1 cellular context compared by ENCODE assay signal in the genomic region with DNA sequence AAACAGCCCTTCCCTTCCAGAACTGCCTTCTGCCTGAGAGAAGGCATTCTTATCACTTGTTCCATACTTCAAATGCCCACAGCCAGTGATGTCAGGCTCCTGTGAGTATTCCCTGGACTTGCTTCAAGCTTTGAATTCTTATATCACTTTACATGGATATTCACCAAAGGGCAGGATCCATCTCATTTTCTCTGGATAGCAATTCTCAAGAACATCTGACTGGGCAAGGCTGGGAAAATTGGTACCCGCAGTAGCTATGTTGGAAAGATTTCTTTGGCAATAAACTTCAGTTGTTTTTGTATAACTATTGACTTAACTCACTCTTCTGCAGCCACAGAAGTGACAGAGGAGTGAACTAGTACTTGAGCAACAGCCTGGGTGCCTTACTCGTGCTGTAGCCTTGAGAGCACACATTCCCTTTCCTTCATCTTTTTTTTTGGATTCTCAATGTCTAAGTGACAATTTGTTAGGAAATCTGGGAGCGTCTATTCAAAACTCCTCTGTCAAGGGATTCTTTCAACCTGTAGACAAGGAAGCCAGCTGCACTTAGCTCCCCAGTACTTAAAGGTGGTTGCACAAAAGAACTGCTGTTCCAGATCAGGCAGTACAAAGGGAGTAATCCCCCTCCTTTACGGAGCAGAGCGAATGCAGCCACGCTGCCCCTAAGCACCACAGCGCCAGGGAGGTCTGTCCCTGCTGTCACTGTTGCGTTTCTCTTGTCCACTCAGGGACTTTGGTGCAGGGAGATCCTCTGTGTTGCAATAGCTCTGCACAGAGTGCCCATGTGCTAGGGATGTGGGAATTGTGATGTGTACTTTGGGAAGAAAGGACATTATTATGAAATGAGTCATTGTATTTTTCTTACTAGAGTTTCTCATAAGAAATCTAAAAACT.
A peak's percentile ranks its signal among the peaks of the same experiment; 100 is the strongest.
TF ChIP-seq lines count a peak whose summit lies in the region.

No MANE protein-coding gene starts in this region.

TF ChIP-seq in HepG2, 621 proteins besides CTCF, POLR2A, EP300 and RAD21 (continued from another document and continues in another):
- TF ChIP-seq ZBTB4 (CRISPR knock-in tag; IDR thresholded peaks at IDR 0.05; ENCODE audit: borderline replicate concordance) (peak; percentile 88), MYNN (CRISPR knock-in tag; IDR thresholded peaks at IDR 0.05; ENCODE audit: low read depth) (peak; percentile 83; the same call in 1 of the 2 replicates), TRIM22 (IDR thresholded peaks at IDR 0.05) (no peak), ELF1 (CRISPR knock-in tag; IDR thresholded peaks at IDR 0.05) (peak; percentile 58), ZNF839 (CRISPR knock-in tag; IDR thresholded peaks at IDR 0.05; ENCODE audit: borderline replicate concordance) (no peak), ZFP36L1 (CRISPR knock-in tag; IDR thresholded peaks at IDR 0.05) (peak; percentile 97), NFIB (CRISPR knock-in tag; IDR thresholded peaks at IDR 0.05; ENCODE audit: borderline replicate concordance) (no peak), ZNF263 (CRISPR knock-in tag; IDR thresholded peaks at IDR 0.05) (peak; percentile 57), ZMYM4 (CRISPR knock-in tag; IDR thresholded peaks at IDR 0.05) (peak; percentile 94), IKZF5 (CRISPR knock-in tag; IDR thresholded peaks at IDR 0.05) (peak; percentile 98), NFIC (IDR thresholded peaks at IDR 0.05; ENCODE audit: low read length) (peak; percentile 80; the same call in 1 of the 2 replicates), NFE2L1 (CRISPR knock-in tag; IDR thresholded peaks at IDR 0.05; ENCODE audit: borderline replicate concordance) (no peak), MAFG (CRISPR knock-in tag; IDR thresholded peaks at IDR 0.05) (no peak), TCF12 (IDR thresholded peaks at IDR 0.05) (no peak), TCF12 (CRISPR knock-in tag; IDR thresholded peaks at IDR 0.05) (no peak), ZNF496 (CRISPR knock-in tag; IDR thresholded peaks at IDR 0.05; ENCODE audit: insufficient replicate concordance) (no peak), ZFP36 (IDR thresholded peaks at IDR 0.05; ENCODE audit: borderline replicate concordance, low read depth, low read length, partially characterized antibody) (no peak), ZNF567 (CRISPR knock-in tag; IDR thresholded peaks at IDR 0.05; ENCODE audit: borderline replicate concordance) (peak; percentile 82; the same call in 1 of the 2 replicates), SP2 (CRISPR knock-in tag; IDR thresholded peaks at IDR 0.05) (no peak), TFDP1 (CRISPR knock-in tag; IDR thresholded peaks at IDR 0.05; ENCODE audit: borderline replicate concordance) (peak; percentile 72; the same call in 1 of the 2 replicates), GABPA (IDR thresholded peaks at IDR 0.05; ENCODE audit: low read depth, low read length) (no peak), GABPA (CRISPR knock-in tag; IDR thresholded peaks at IDR 0.05; ENCODE audit: low read depth) (peak; percentile 59), KDM5A (IDR thresholded peaks at IDR 0.05; ENCODE audit: borderline replicate concordance, low read length) (peak; percentile 35; the same call in 1 of the 2 replicates), BCLAF1 (IDR thresholded peaks at IDR 0.05) (no peak), ZNF296 (CRISPR knock-in tag; conservative IDR thresholded peaks at IDR 0.05) (peak; percentile 83; the same call in 1 of the 2 replicates), ZNF160 (CRISPR knock-in tag; IDR thresholded peaks at IDR 0.05) (no peak), LCORL (IDR thresholded peaks at IDR 0.05) (no peak), LCORL (CRISPR knock-in tag; IDR thresholded peaks at IDR 0.05) (peak; percentile 98), ATAD3A (CRISPR knock-in tag; IDR thresholded peaks at IDR 0.05) (no peak)
- TF ChIP-seq, protein P1, sequence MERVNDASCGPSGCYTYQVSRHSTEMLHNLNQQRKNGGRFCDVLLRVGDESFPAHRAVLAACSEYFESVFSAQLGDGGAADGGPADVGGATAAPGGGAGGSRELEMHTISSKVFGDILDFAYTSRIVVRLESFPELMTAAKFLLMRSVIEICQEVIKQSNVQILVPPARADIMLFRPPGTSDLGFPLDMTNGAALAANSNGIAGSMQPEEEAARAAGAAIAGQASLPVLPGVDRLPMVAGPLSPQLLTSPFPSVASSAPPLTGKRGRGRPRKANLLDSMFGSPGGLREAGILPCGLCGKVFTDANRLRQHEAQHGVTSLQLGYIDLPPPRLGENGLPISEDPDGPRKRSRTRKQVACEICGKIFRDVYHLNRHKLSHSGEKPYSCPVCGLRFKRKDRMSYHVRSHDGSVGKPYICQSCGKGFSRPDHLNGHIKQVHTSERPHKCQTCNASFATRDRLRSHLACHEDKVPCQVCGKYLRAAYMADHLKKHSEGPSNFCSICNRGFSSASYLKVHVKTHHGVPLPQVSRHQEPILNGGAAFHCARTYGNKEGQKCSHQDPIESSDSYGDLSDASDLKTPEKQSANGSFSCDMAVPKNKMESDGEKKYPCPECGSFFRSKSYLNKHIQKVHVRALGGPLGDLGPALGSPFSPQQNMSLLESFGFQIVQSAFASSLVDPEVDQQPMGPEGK (CRISPR knock-in tag; IDR thresholded peaks at IDR 0.05): peak; percentile 87
- TF ChIP-seq, protein P2, sequence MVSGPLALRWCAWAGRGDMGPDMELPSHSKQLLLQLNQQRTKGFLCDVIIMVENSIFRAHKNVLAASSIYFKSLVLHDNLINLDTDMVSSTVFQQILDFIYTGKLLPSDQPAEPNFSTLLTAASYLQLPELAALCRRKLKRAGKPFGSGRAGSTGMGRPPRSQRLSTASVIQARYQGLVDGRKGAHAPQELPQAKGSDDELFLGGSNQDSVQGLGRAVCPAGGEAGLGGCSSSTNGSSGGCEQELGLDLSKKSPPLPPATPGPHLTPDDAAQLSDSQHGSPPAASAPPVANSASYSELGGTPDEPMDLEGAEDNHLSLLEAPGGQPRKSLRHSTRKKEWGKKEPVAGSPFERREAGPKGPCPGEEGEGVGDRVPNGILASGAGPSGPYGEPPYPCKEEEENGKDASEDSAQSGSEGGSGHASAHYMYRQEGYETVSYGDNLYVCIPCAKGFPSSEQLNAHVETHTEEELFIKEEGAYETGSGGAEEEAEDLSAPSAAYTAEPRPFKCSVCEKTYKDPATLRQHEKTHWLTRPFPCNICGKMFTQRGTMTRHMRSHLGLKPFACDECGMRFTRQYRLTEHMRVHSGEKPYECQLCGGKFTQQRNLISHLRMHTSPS (CRISPR knock-in tag; IDR thresholded peaks at IDR 0.05; ENCODE audit: low read depth): peak; percentile 76
- TF ChIP-seq, protein P3, sequence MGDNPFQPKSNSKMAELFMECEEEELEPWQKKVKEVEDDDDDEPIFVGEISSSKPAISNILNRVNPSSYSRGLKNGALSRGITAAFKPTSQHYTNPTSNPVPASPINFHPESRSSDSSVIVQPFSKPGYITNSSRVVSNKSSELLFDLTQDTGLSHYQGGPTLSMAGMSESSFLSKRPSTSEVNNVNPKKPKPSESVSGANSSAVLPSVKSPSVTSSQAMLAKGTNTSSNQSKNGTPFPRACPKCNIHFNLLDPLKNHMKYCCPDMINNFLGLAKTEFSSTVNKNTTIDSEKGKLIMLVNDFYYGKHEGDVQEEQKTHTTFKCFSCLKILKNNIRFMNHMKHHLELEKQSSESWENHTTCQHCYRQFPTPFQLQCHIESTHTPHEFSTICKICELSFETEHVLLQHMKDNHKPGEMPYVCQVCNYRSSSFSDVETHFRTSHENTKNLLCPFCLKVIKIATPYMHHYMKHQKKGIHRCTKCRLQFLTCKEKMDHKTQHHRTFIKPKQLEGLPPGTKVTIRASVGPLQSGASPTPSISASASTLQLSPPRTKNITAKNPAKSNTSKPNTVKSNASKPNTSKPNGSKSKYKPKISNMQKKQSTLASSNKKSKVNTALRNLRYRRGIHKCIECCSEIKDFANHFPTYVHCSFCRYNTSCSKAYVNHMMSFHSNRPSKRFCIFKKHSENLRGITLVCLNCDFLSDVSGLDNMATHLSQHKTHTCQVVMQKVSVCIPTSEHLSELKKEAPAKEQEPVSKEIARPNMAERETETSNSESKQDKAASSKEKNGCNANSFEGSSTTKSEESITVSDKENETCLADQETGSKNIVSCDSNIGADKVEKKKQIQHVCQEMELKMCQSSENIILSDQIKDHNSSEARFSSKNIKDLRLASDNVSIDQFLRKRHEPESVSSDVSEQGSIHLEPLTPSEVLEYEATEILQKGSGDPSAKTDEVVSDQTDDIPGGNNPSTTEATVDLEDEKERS (CRISPR knock-in tag; IDR thresholded peaks at IDR 0.05): peak; percentile 70; the same call in 1 of the 2 replicates
- TF ChIP-seq, protein P4, sequence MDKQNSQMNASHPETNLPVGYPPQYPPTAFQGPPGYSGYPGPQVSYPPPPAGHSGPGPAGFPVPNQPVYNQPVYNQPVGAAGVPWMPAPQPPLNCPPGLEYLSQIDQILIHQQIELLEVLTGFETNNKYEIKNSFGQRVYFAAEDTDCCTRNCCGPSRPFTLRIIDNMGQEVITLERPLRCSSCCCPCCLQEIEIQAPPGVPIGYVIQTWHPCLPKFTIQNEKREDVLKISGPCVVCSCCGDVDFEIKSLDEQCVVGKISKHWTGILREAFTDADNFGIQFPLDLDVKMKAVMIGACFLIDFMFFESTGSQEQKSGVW (CRISPR knock-in tag; IDR thresholded peaks at IDR 0.05; ENCODE audit: borderline replicate concordance): no peak
